ENCODE assay signal across 8 cellular contexts in genomic region chr12:3073438-3074255, GRCh38. TPM values are rescaled to one million over a fixed set of nuclear protein-coding genes. Genes with fewer than 3 reads are reported as not detected.
A peak's percentile ranks its signal among the peaks of the same experiment; 100 is the strongest.
DNase-seq lines count a peak whose midpoint lies in the region; ATAC-seq and TF ChIP-seq lines count a peak whose summit lies in the region.

No MANE protein-coding gene starts in this region.

- peaks cover 11% of the 10 kb centered on the region for H3K4me1 Mint-ChIP-seq in activated CD8-positive, alpha-beta memory T cell treated with anti-CD3 and anti-CD28 coated beads, Interleukin-2, amount 10 ng/mL, durations not matched to agents 7 days and 5 days
- peaks cover 16% of the 10 kb centered on the region for H3K4me1 Mint-ChIP-seq in endothelial cell (ENCODE audit: unreplicated experiment)

- H3K4me3 Mint-ChIP-seq in activated CD8-positive, alpha-beta memory T cell treated with anti-CD3 and anti-CD28 coated beads, Interleukin-2, amount 10 ng/mL, durations not matched to agents 7 days and 5 days = no peak overlapping the region
- H3K4me3 Mint-ChIP-seq in endothelial cell (ENCODE audit: unreplicated experiment) = no peak overlapping the region

- H3K9me3 Mint-ChIP-seq in activated CD8-positive, alpha-beta memory T cell treated with anti-CD3 and anti-CD28 coated beads, Interleukin-2, amount 10 ng/mL, durations not matched to agents 7 days and 5 days (ENCODE audit: low read depth) = no peaks in the 10 kb centered on the region
- H3K9me3 Mint-ChIP-seq in endothelial cell (ENCODE audit: unreplicated experiment) = no peaks in the 10 kb centered on the region

- DNase-seq in ELF-1 (ENCODE audit: low read depth, low spot score) = peak; percentile 93
- DNase-seq in NOMO-1 (lab: John Stamatoyannopoulos, UW; ENCODE audit: unreplicated experiment in 2 of 2) = peak; percentile 47 to 53
- peak; percentile 87 for DNase-seq in activated CD8-positive, alpha-beta memory T cell treated with anti-CD3 and anti-CD28 coated beads, Interleukin-2, amount 10 ng/mL, durations not matched to agents 7 days and 5 days
- peak; percentile 91 for DNase-seq in endothelial cell (ENCODE audit: low spot score)
- peak; percentile 77 for DNase-seq in midbrain (lab: John Stamatoyannopoulos, UW)
- peak; percentile 69 to 70 for DNase-seq in stimulated activated CD8-positive, alpha-beta memory T cell treated with anti-CD3 and anti-CD28 coated beads, Interleukin-4, amount 100 ng/mL, for 1 hour (ENCODE audit: low read depth in 2 of 2, low spot score in 1 of 2)

- peak overlapping the region; percentile 36 for H3K27ac Mint-ChIP-seq in activated CD8-positive, alpha-beta memory T cell treated with anti-CD3 and anti-CD28 coated beads, Interleukin-2, amount 10 ng/mL, durations not matched to agents 7 days and 5 days
- H3K27ac Mint-ChIP-seq in endothelial cell (ENCODE audit: unreplicated experiment) = peak overlapping the region; percentile 48

- H3K27me3 Mint-ChIP-seq in activated CD8-positive, alpha-beta memory T cell treated with anti-CD3 and anti-CD28 coated beads, Interleukin-2, amount 10 ng/mL, durations not matched to agents 7 days and 5 days = peaks cover 28% of the 10 kb centered on the region
- peaks cover 6% of the 10 kb centered on the region for H3K27me3 Mint-ChIP-seq in endothelial cell (ENCODE audit: unreplicated experiment)

- no peaks in the 10 kb centered on the region for H3K36me3 Mint-ChIP-seq in activated CD8-positive, alpha-beta memory T cell treated with anti-CD3 and anti-CD28 coated beads, Interleukin-2, amount 10 ng/mL, durations not matched to agents 7 days and 5 days
- H3K36me3 Mint-ChIP-seq in endothelial cell (ENCODE audit: low read depth, unreplicated experiment) = peaks cover 5% of the 10 kb centered on the region

- peak; percentile 52 for ATAC-seq in HG03460 (IDR thresholded peaks at IDR 0.05; ENCODE audit: unreplicated experiment)
- ATAC-seq in activated CD8-positive, alpha-beta memory T cell treated with anti-CD3 and anti-CD28 coated beads, Interleukin-2, amount 10 ng/mL, durations not matched to agents 7 days and 5 days = peak; percentile 48
- no peak for ATAC-seq in GM21528 (IDR thresholded peaks at IDR 0.05; ENCODE audit: low FRiP score, unreplicated experiment)

- CTCF ChIA-PET in activated CD8-positive, alpha-beta memory T cell treated with anti-CD3 and anti-CD28 coated beads, Interleukin-2, amount 10 ng/mL, durations not matched to agents 7 days and 5 days (lab: Charles Lee) = interaction anchor here (0.9 to 3.5 kb wide), 16 partner anchors 8 to 226 kb away, joined by 3 to 40 read pairs (median 4); no protein-coding TSS in a partner anchor

- peak; percentile 97 for TF ChIP-seq CTCF in endothelial cell (IDR thresholded peaks at IDR 0.05; ENCODE audit: unreplicated experiment)

RNA-seq across cellular contexts. Expression of gene TSPAN9, which starts 3.5 kb away (rescaled TPM):
- not detected for total RNA-seq in activated CD8-positive, alpha-beta memory T cell treated with anti-CD3 and anti-CD28 coated beads, Interleukin-2, amount 10 ng/mL, durations not matched to agents 7 days and 5 days
- total RNA-seq in endothelial cell (ENCODE audit: unreplicated experiment) = 116 TPM

Comparison
In these comparisons a context has a peak if more than half of its experiments do, and no peak if none do; other contexts are left out.
1. RNA of gene TSPAN9, which starts 3.5 kb away (total RNA-seq): 116 TPM in endothelial cell (single experiment); not detected in activated CD8-positive, alpha-beta memory T cell treated with anti-CD3 and anti-CD28 coated beads, Interleukin-2, amount 10 ng/mL, durations not matched to agents 7 days and 5 days; every median in the first group is over 100 times any median in the second.
2. Peak in every context shown above with its lines, with median percentiles within 50 percentile points of each other: DNase-seq.